Comparison of ENCODE assay signal across 16 cellular contexts in the genomic region with DNA sequence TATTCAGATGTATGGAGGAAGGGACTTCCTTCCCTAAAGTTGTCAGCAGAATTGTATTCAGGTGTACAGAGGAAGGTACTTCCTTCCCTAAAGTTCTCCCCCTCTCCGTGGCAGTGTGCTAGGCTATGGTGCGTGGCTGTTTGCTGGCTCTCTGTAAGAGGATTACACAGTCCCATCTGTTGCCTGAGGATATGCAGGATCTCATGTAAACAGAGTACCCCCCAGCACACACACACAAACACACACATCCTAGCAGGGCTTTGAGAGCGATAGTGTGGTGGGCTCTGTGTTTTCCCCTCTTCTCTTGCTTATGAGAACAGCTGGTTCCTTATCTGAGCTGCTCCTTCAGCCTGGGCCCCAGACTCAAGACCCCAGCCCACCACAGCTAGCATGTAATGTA. TPM values are rescaled to one million over a fixed set of nuclear protein-coding genes. Genes with fewer than 3 reads are reported as not detected.
"Had no signal": no experiment of that assay in that cellular context is flagged by ENCODE, and none has a peak within 500 bp of the region (broad histone marks: within the 10 kb centered on the region; RNA-seq: fewer than 3 reads in every experiment).

No MANE protein-coding gene starts in this region.

- ATAC-seq: gastroesophageal sphincter; heart left ventricle; left cardiac atrium; natural killer cell treated with Interleukin-12 subunit alpha and Interleukin-12 subunit beta and Interleukin-15 and Interleukin-18, amount 100 ng/mL, for 72 hours; stimulated activated effector memory CD8-positive, alpha-beta T cell treated with anti-CD3 and anti-CD28 coated beads, Interleukin-12 subunit alpha, Interleukin-12 subunit beta, amount 100 ng/mL, for 72 hours; stimulated activated naive CD8-positive, alpha-beta T cell treated with anti-CD3 and anti-CD28 coated beads, Interleukin-15, amount 100 ng/mL, for 72 hours had no signal

- DNase-seq: activated CD4-positive, alpha-beta T cell treated with anti-CD3 and anti-CD28 coated beads, Interleukin-2, amount 50 U/mL, for 48 hours; activated naive CD4-positive, alpha-beta T cell treated with Interleukin-2 at 50 U/mL for 16 hours; activated T-cell treated with anti-CD3 and anti-CD28 coated beads, Interleukin-2, amount 50 U/mL, for 48 hours; amygdala; cerebellar nuclear complex; endodermal cell; heart left ventricle; left cardiac atrium; ovary; stimulated activated CD4-positive, alpha-beta T cell treated with anti-CD3 and anti-CD28 coated beads, Interleukin-2, amount 100 ng/mL, for 24 hours; stimulated activated naive CD8-positive, alpha-beta T cell treated with anti-CD3 and anti-CD28 coated beads, Interleukin-15, amount 100 ng/mL, for 72 hours had no signal

- H3K9me3 Mint-ChIP-seq: endodermal cell; natural killer cell treated with Interleukin-12 subunit alpha and Interleukin-12 subunit beta and Interleukin-15 and Interleukin-18, amount 100 ng/mL, for 72 hours; stimulated activated effector memory CD8-positive, alpha-beta T cell treated with anti-CD3 and anti-CD28 coated beads, Interleukin-12 subunit alpha, Interleukin-12 subunit beta, amount 100 ng/mL, for 72 hours; stimulated activated naive CD8-positive, alpha-beta T cell treated with anti-CD3 and anti-CD28 coated beads, Interleukin-15, amount 100 ng/mL, for 72 hours; T-helper 2 cell treated with Interferon-gamma antibody and Interleukin-4, amounts not matched to agents 5 μg/mL and 100 μg/mL, for 36 hours had no signal

- H3K36me3 Mint-ChIP-seq: natural killer cell treated with Interleukin-12 subunit alpha and Interleukin-12 subunit beta and Interleukin-15 and Interleukin-18, amount 100 ng/mL, for 72 hours; stimulated activated effector memory CD8-positive, alpha-beta T cell treated with anti-CD3 and anti-CD28 coated beads, Interleukin-12 subunit alpha, Interleukin-12 subunit beta, amount 100 ng/mL, for 72 hours had no signal

- H3K4me3 Mint-ChIP-seq: endodermal cell; natural killer cell treated with Interleukin-12 subunit alpha and Interleukin-12 subunit beta and Interleukin-15 and Interleukin-18, amount 100 ng/mL, for 72 hours; stimulated activated effector memory CD8-positive, alpha-beta T cell treated with anti-CD3 and anti-CD28 coated beads, Interleukin-12 subunit alpha, Interleukin-12 subunit beta, amount 100 ng/mL, for 72 hours; stimulated activated naive CD8-positive, alpha-beta T cell treated with anti-CD3 and anti-CD28 coated beads, Interleukin-15, amount 100 ng/mL, for 72 hours; T-helper 2 cell treated with Interferon-gamma antibody and Interleukin-4, amounts not matched to agents 5 μg/mL and 100 μg/mL, for 36 hours had no signal

- H3K27ac Mint-ChIP-seq: endodermal cell; natural killer cell treated with Interleukin-12 subunit alpha and Interleukin-12 subunit beta and Interleukin-15 and Interleukin-18, amount 100 ng/mL, for 72 hours; stimulated activated effector memory CD8-positive, alpha-beta T cell treated with anti-CD3 and anti-CD28 coated beads, Interleukin-12 subunit alpha, Interleukin-12 subunit beta, amount 100 ng/mL, for 72 hours; T-helper 2 cell treated with Interferon-gamma antibody and Interleukin-4, amounts not matched to agents 5 μg/mL and 100 μg/mL, for 36 hours had no signal

- H3K4me1 Mint-ChIP-seq: stimulated activated effector memory CD8-positive, alpha-beta T cell treated with anti-CD3 and anti-CD28 coated beads, Interleukin-12 subunit alpha, Interleukin-12 subunit beta, amount 100 ng/mL, for 72 hours; stimulated activated naive CD8-positive, alpha-beta T cell treated with anti-CD3 and anti-CD28 coated beads, Interleukin-15, amount 100 ng/mL, for 72 hours had no signal

RNA-seq across cellular contexts. Expression of gene NEK5, which starts 10.3 kb away (rescaled TPM):
- total RNA-seq: activated CD8-positive, alpha-beta memory T cell treated with anti-CD3 and anti-CD28 coated beads for 36 hours; natural killer cell treated with Interleukin-12 subunit alpha and Interleukin-12 subunit beta and Interleukin-15 and Interleukin-18, amount 100 ng/mL, for 72 hours had no signal
